In genomic region chr11:95241673-95242072, GRCh38 we compare ENCODE assay signal across 12 cellular contexts. TPM values are rescaled to one million over a fixed set of nuclear protein-coding genes. Genes with fewer than 3 reads are reported as not detected.
DNase-seq lines count a peak whose midpoint lies in the region; ATAC-seq, FAIRE-seq and TF ChIP-seq lines count a peak whose summit lies in the region.
"Had no signal": no experiment of that assay in that cellular context is flagged by ENCODE, and none has a peak within 500 bp of the region (broad histone marks: within the 10 kb centered on the region; RNA-seq: fewer than 3 reads in every experiment).

No MANE protein-coding gene starts in this region.

- no peaks in the 10 kb centered on the region for H3K9me3 ChIP-seq in left ventricle myocardium inferior (replicated peaks)

- ATAC-seq in GM21390 (IDR thresholded peaks at IDR 0.05; ENCODE audit: unreplicated experiment) (peak; percentile 54), HG03439 (IDR thresholded peaks at IDR 0.05; ENCODE audit: unreplicated experiment) (peak; percentile 74)

- FAIRE-seq in H54 (lab: Jason Lieb, UNC) (no peak), D721Med (lab: Jason Lieb, UNC) (no peak)

- intact Hi-C loops in left ventricle myocardium inferior (cut with micrococcal nuclease), result no loop called here

- H3K27ac ChIP-seq in left ventricle myocardium inferior (replicated peaks), result peak overlapping the region; percentile 28

- H3K4me3 ChIP-seq in GM08714 (ENCODE audit: low read length) (peak overlapping the region; percentile 36; the same call in 1 of the 2 replicates), left ventricle myocardium inferior (peak overlapping the region; percentile 0)

- DNase-seq in left ventricle myocardium inferior (no peak), H54 (ENCODE audit: insufficient read length, low spot score) (no peak), HT-29 (ENCODE audit: low spot score) (no peak), D721Med (ENCODE audit: insufficient read length, low spot score) (no peak), DMS53 (lab: John Stamatoyannopoulos, UW) (no peak)
- DNase-seq: cortex of kidney, DND-41, KG1, T-helper 9 cell had no signal

- TF ChIP-seq CTCF in left ventricle myocardium inferior (IDR thresholded peaks at IDR 0.05; ENCODE audit: borderline replicate concordance) (no peak), D721Med (IDR thresholded peaks at IDR 0.05; ENCODE audit: insufficient read depth, missing control alignments) (no peak)

- no peaks in the 10 kb centered on the region for H3K4me1 ChIP-seq in left ventricle myocardium inferior

- H3K36me3 ChIP-seq in left ventricle myocardium inferior, result no peaks in the 10 kb centered on the region

- TF ChIP-seq POLR2A in H54 (IDR thresholded peaks at IDR 0.05; ENCODE audit: low read depth, low read length), result no peak

- H3K27me3 ChIP-seq in left ventricle myocardium inferior (ENCODE audit: low read depth), result no peaks in the 10 kb centered on the region

RNA-seq across cellular contexts. Expression of gene SESN3, which starts 10.7 kb away (rescaled TPM):
- total RNA-seq in left ventricle myocardium inferior, result 8.1 TPM
- total RNA-seq in HT-29 (2014; rRNA removed; shearing (Covaris generic)), result 0.31 and 0.81 TPM in 2 replicates
